17 cellular contexts compared by ENCODE assay signal in genomic region chr12:112091563-112091962, GRCh38. TPM values are rescaled to one million over a fixed set of nuclear protein-coding genes. Genes with fewer than 3 reads are reported as not detected.
A peak's percentile ranks its signal among the peaks of the same experiment; 100 is the strongest.
DNase-seq lines count a peak whose midpoint lies in the region; ATAC-seq and TF ChIP-seq lines count a peak whose summit lies in the region.
"Had no signal": no experiment of that assay in that cellular context is flagged by ENCODE, and none has a peak within 500 bp of the region (broad histone marks: within the 10 kb centered on the region; RNA-seq: fewer than 3 reads in every experiment).

No MANE protein-coding gene starts in this region.

- H3K27me3 Mint-ChIP-seq in activated T-cell treated with anti-CD3 and anti-CD28 coated beads, Interleukin-2, amount 50 U/mL, for 24 hours: no peaks in the 10 kb centered on the region
- no peaks in the 10 kb centered on the region for H3K27me3 Mint-ChIP-seq in activated T-cell treated with anti-CD3 and anti-CD28 coated beads, Interleukin-2, amount 50 U/mL, for 72 hours (ENCODE audit: low read depth)
- H3K27me3 Mint-ChIP-seq in activated naive CD4-positive, alpha-beta T cell treated with anti-CD3 and anti-CD28 coated beads, Interleukin-2, amount 10 ng/mL, durations not matched to agents 7 days and 5 days: no peaks in the 10 kb centered on the region
- no peaks in the 10 kb centered on the region for H3K27me3 Mint-ChIP-seq in chondrocyte (ENCODE audit: low read depth)
- H3K27me3 Mint-ChIP-seq in osteocyte (ENCODE audit: unreplicated experiment): no peaks in the 10 kb centered on the region
- H3K27me3 Mint-ChIP-seq in HFFc6 (ENCODE audit: insufficient read depth): no peaks in the 10 kb centered on the region
- H3K27me3 Mint-ChIP-seq: CD4-positive, alpha-beta memory T cell had no signal

- H4K91ac ChIP-seq in mesenchymal stem cell (ENCODE audit: low read length): no peak overlapping the region

- H4K8ac ChIP-seq in mesenchymal stem cell (ENCODE audit: low read length): no peak overlapping the region

- H3K9me3 ChIP-seq in mesenchymal stem cell (ENCODE audit: control insufficient read depth, low read length): no peaks in the 10 kb centered on the region
- H3K9me3 ChIP-seq: BLaER1, HAP-1 had no signal

- H3K27ac ChIP-seq in mesenchymal stem cell (ENCODE audit: low read length, poor library complexity, severe bottlenecking): no peak overlapping the region
- H3K27ac ChIP-seq: BLaER1, GM23248 had no signal

- DNase-seq in activated T-cell treated with anti-CD3 and anti-CD28 coated beads, Interleukin-2, amount 50 U/mL, for 24 hours: no peak
- no peak for DNase-seq in activated T-cell treated with anti-CD3 and anti-CD28 coated beads, Interleukin-2, amount 50 U/mL, for 72 hours
- no peak for DNase-seq in activated naive CD4-positive, alpha-beta T cell treated with anti-CD3 and anti-CD28 coated beads, Interleukin-2, amount 10 ng/mL, durations not matched to agents 7 days and 5 days
- no peak for DNase-seq in activated naive CD4-positive, alpha-beta T cell treated with Interleukin-2 at 50 U/mL for 16 hours
- DNase-seq in chondrocyte (ENCODE audit: low spot score): peak; percentile 22
- DNase-seq in osteocyte (ENCODE audit: extremely low spot score, unreplicated experiment): peak; percentile 46
- no peak for DNase-seq in HFFc6
- no peak for DNase-seq in mesenchymal stem cell
- DNase-seq: 8988T; CD4-positive, alpha-beta memory T cell; DMS153; DMS79; GDM1; GM23248 had no signal

- no peak overlapping the region for H3K9ac ChIP-seq in mesenchymal stem cell (ENCODE audit: low read length)
- H3K9ac ChIP-seq: BLaER1, GM23248 had no signal

- H3K4ac ChIP-seq in mesenchymal stem cell (ENCODE audit: low read depth in 1 of 2, low read length in 2 of 2): no peak overlapping the region

- H2BK12ac ChIP-seq in mesenchymal stem cell (ENCODE audit: low read length in 2 of 2): no peak overlapping the region

- H2BK15ac ChIP-seq in mesenchymal stem cell (ENCODE audit: low read depth, poor library complexity, severe bottlenecking): no peak overlapping the region

- no peak overlapping the region for H2BK5ac ChIP-seq in mesenchymal stem cell (ENCODE audit: low read depth, low read length, poor library complexity, severe bottlenecking)

- H3K4me1 ChIP-seq in mesenchymal stem cell (ENCODE audit: control insufficient read depth, insufficient read depth, low read depth, low read length): no peaks in the 10 kb centered on the region
- H3K4me1 ChIP-seq: BLaER1, HAP-1 had no signal

- no peak overlapping the region for H3K14ac ChIP-seq in mesenchymal stem cell (ENCODE audit: low read length in 2 of 2)

- TF ChIP-seq CTCF in chondrocyte (IDR thresholded peaks at IDR 0.05): no peak
- TF ChIP-seq CTCF in osteocyte (IDR thresholded peaks at IDR 0.05): no peak
- no peak for TF ChIP-seq CTCF in HFFc6 (IDR thresholded peaks at IDR 0.05)

- 96% methylated on average over 3 of the region's 3 CpGs for WGBS in mesenchymal stem cell

- no peak overlapping the region for H3K4me3 ChIP-seq in mesenchymal stem cell (ENCODE audit: insufficient read depth in 1 of 2, low read depth in 1 of 2, low read length in 2 of 2)
- H3K4me3 ChIP-seq: BLaER1, GM23248, HAP-1 had no signal

- no peak overlapping the region for H2AK5ac ChIP-seq in mesenchymal stem cell (ENCODE audit: low read length, severe bottlenecking)

- H3K36me3 ChIP-seq in mesenchymal stem cell (ENCODE audit: control insufficient read depth in 1 of 2, insufficient read depth in 2 of 2, low read depth in 1 of 2, low read length in 2 of 2): peaks cover 29 to 53% of the 10 kb centered on the region in 2 experiments

- peaks cover 83% of the 10 kb centered on the region for H3K36me3 Mint-ChIP-seq in activated T-cell treated with anti-CD3 and anti-CD28 coated beads, Interleukin-2, amount 50 U/mL, for 24 hours (ENCODE audit: low read depth)
- peaks cover 2 to 30% of the 10 kb centered on the region in 2 donors for H3K36me3 Mint-ChIP-seq in activated T-cell treated with anti-CD3 and anti-CD28 coated beads, Interleukin-2, amount 50 U/mL, for 72 hours (ENCODE audit: insufficient read depth in 2 of 2)
- H3K36me3 Mint-ChIP-seq in activated naive CD4-positive, alpha-beta T cell treated with anti-CD3 and anti-CD28 coated beads, Interleukin-2, amount 10 ng/mL, durations not matched to agents 7 days and 5 days: peaks cover 29% of the 10 kb centered on the region
- H3K36me3 Mint-ChIP-seq in chondrocyte (ENCODE audit: low read depth): peaks cover 13% of the 10 kb centered on the region
- peaks cover 24% of the 10 kb centered on the region for H3K36me3 Mint-ChIP-seq in osteocyte (ENCODE audit: unreplicated experiment)
- peaks cover 26% of the 10 kb centered on the region for H3K36me3 Mint-ChIP-seq in HFFc6 (ENCODE audit: low read depth)

- peaks cover 11% of the 10 kb centered on the region for H3K79me1 ChIP-seq in mesenchymal stem cell (replicated peaks; ENCODE audit: low read length, poor library complexity, severe bottlenecking)

- H3K27ac Mint-ChIP-seq in activated T-cell treated with anti-CD3 and anti-CD28 coated beads, Interleukin-2, amount 50 U/mL, for 24 hours: peak overlapping the region; percentile 50
- H3K27ac Mint-ChIP-seq in activated T-cell treated with anti-CD3 and anti-CD28 coated beads, Interleukin-2, amount 50 U/mL, for 72 hours: no peak overlapping the region
- H3K27ac Mint-ChIP-seq in activated naive CD4-positive, alpha-beta T cell treated with anti-CD3 and anti-CD28 coated beads, Interleukin-2, amount 10 ng/mL, durations not matched to agents 7 days and 5 days: peak overlapping the region; percentile 47
- H3K27ac Mint-ChIP-seq in chondrocyte (ENCODE audit: unreplicated experiment) (no peak overlapping the region), osteocyte (ENCODE audit: unreplicated experiment) (no peak overlapping the region), HFFc6 (no peak overlapping the region)

- H3K18ac ChIP-seq in mesenchymal stem cell (ENCODE audit: low read depth in 1 of 2, low read length in 2 of 2): no peak overlapping the region

- CTCF ChIA-PET in activated naive CD4-positive, alpha-beta T cell treated with anti-CD3 and anti-CD28 coated beads, Interleukin-2, amount 10 ng/mL, durations not matched to agents 7 days and 5 days (lab: Charles Lee): no interaction called here

- no peak for ATAC-seq in activated T-cell treated with anti-CD3 and anti-CD28 coated beads, Interleukin-2, amount 50 U/mL, for 72 hours (replicated peaks in 1 of 2)

- H2AFZ ChIP-seq in mesenchymal stem cell (ENCODE audit: low read depth, low read length): no peak overlapping the region
- H2AFZ ChIP-seq: GM23248 had no signal

- no peak overlapping the region for H3K4me3 Mint-ChIP-seq in activated T-cell treated with anti-CD3 and anti-CD28 coated beads, Interleukin-2, amount 50 U/mL, for 24 hours
- no peak overlapping the region for H3K4me3 Mint-ChIP-seq in activated T-cell treated with anti-CD3 and anti-CD28 coated beads, Interleukin-2, amount 50 U/mL, for 72 hours
- no peak overlapping the region for H3K4me3 Mint-ChIP-seq in activated naive CD4-positive, alpha-beta T cell treated with anti-CD3 and anti-CD28 coated beads, Interleukin-2, amount 10 ng/mL, durations not matched to agents 7 days and 5 days
- no peak overlapping the region for H3K4me3 Mint-ChIP-seq in chondrocyte (ENCODE audit: unreplicated experiment)
- H3K4me3 Mint-ChIP-seq in osteocyte (ENCODE audit: unreplicated experiment): no peak overlapping the region
- no peak overlapping the region for H3K4me3 Mint-ChIP-seq in HFFc6
- H3K4me3 Mint-ChIP-seq: CD14-positive monocyte; CD4-positive, alpha-beta memory T cell had no signal

- no peak overlapping the region for H2BK120ac ChIP-seq in mesenchymal stem cell (ENCODE audit: low read depth, low read length)

- no peak overlapping the region for H3K4me2 ChIP-seq in mesenchymal stem cell (ENCODE audit: low read length, poor library complexity, severe bottlenecking)
- H3K4me2 ChIP-seq: BLaER1 had no signal

- no peaks in the 10 kb centered on the region for H3K9me3 Mint-ChIP-seq in activated T-cell treated with anti-CD3 and anti-CD28 coated beads, Interleukin-2, amount 50 U/mL, for 24 hours
- H3K9me3 Mint-ChIP-seq in activated T-cell treated with anti-CD3 and anti-CD28 coated beads, Interleukin-2, amount 50 U/mL, for 72 hours: no peaks in the 10 kb centered on the region
- H3K9me3 Mint-ChIP-seq in activated naive CD4-positive, alpha-beta T cell treated with anti-CD3 and anti-CD28 coated beads, Interleukin-2, amount 10 ng/mL, durations not matched to agents 7 days and 5 days: no peaks in the 10 kb centered on the region
- H3K9me3 Mint-ChIP-seq in chondrocyte (ENCODE audit: low read depth) (no peaks in the 10 kb centered on the region), osteocyte (ENCODE audit: unreplicated experiment) (no peaks in the 10 kb centered on the region), HFFc6 (no peaks in the 10 kb centered on the region)
- H3K9me3 Mint-ChIP-seq: CD14-positive monocyte; CD4-positive, alpha-beta memory T cell had no signal

- no peaks in the 10 kb centered on the region for H3K27me3 ChIP-seq in mesenchymal stem cell (ENCODE audit: control insufficient read depth in 1 of 2, insufficient read depth in 1 of 2, low read length in 2 of 2)
- H3K27me3 ChIP-seq: BLaER1 had no signal

- H3K23ac ChIP-seq in mesenchymal stem cell (ENCODE audit: low read length in 2 of 2): no peak overlapping the region

- peaks cover 28% of the 10 kb centered on the region for H3K4me1 Mint-ChIP-seq in activated T-cell treated with anti-CD3 and anti-CD28 coated beads, Interleukin-2, amount 50 U/mL, for 24 hours (ENCODE audit: low read depth)
- H3K4me1 Mint-ChIP-seq in activated T-cell treated with anti-CD3 and anti-CD28 coated beads, Interleukin-2, amount 50 U/mL, for 72 hours (ENCODE audit: low read depth): peaks cover 35% of the 10 kb centered on the region
- peaks cover 14% of the 10 kb centered on the region for H3K4me1 Mint-ChIP-seq in activated naive CD4-positive, alpha-beta T cell treated with anti-CD3 and anti-CD28 coated beads, Interleukin-2, amount 10 ng/mL, durations not matched to agents 7 days and 5 days
- H3K4me1 Mint-ChIP-seq in chondrocyte (ENCODE audit: low read depth) (peaks cover 10% of the 10 kb centered on the region), osteocyte (ENCODE audit: unreplicated experiment) (peaks cover 5% of the 10 kb centered on the region), HFFc6 (ENCODE audit: low read depth) (peaks cover 20% of the 10 kb centered on the region)

RNA-seq across cellular contexts. Expression of gene NAA25, which starts 17.0 kb away (rescaled TPM):
- total RNA-seq in activated T-cell treated with anti-CD3 and anti-CD28 coated beads, Interleukin-2, amount 50 U/mL, for 72 hours: 10 to 100 TPM; 36.3 to 47.0 TPM
- total RNA-seq in chondrocyte (12.3 to 22.0 TPM (median 14.1 TPM) in 3 replicates), osteocyte (20.0 and 22.7 TPM in 2 replicates)
- 10 to 100 TPM; 21.2 to 26.8 (median 23.8) TPM for total RNA-seq in HFFc6 (2021; fragmentation: NEBNext Ultra II Directional; extraction: Animal tissue kit (Norgen Biotek cat#: 25700))
- polyA plus RNA-seq in mesenchymal stem cell (2013, experiment 1 of 2): 14.3 TPM
- 18.4 TPM for polyA plus RNA-seq in mesenchymal stem cell (2013, experiment 2 of 2)

RNA-seq across cellular contexts. Expression of gene TRAFD1, which starts 33.8 kb away (rescaled TPM):
- total RNA-seq in activated T-cell treated with anti-CD3 and anti-CD28 coated beads, Interleukin-2, amount 50 U/mL, for 72 hours: 10 to 100 TPM; 57.7 to 64.2 TPM
- total RNA-seq in chondrocyte: 27.5 to 34.0 TPM (median 29.7 TPM) in 3 replicates
- 34.8 and 38.9 TPM in 2 replicates for total RNA-seq in osteocyte
- 10 to 100 TPM; 22.8 to 25.1 (median 24.0) TPM for total RNA-seq in HFFc6 (2021; fragmentation: NEBNext Ultra II Directional; extraction: Animal tissue kit (Norgen Biotek cat#: 25700))
- polyA plus RNA-seq in mesenchymal stem cell (2013, experiment 1 of 2): 26.0 TPM
- 24.7 TPM for polyA plus RNA-seq in mesenchymal stem cell (2013, experiment 2 of 2)

Comparison
In these comparisons a context has a peak if more than half of its experiments do, and no peak if none do; other contexts are left out.
1. H3K27ac Mint-ChIP-seq: peak in activated T-cell treated with anti-CD3 and anti-CD28 coated beads, Interleukin-2, amount 50 U/mL, for 24 hours (single experiment) and activated naive CD4-positive, alpha-beta T cell treated with anti-CD3 and anti-CD28 coated beads, Interleukin-2, amount 10 ng/mL, durations not matched to agents 7 days and 5 days (single experiment); none in activated T-cell treated with anti-CD3 and anti-CD28 coated beads, Interleukin-2, amount 50 U/mL, for 72 hours (single experiment), chondrocyte (single experiment), osteocyte (single experiment) and HFFc6 (single experiment).
2. DNase-seq: peak in chondrocyte (single experiment) and osteocyte (single experiment); none in activated T-cell treated with anti-CD3 and anti-CD28 coated beads, Interleukin-2, amount 50 U/mL, for 24 hours (single experiment), activated T-cell treated with anti-CD3 and anti-CD28 coated beads, Interleukin-2, amount 50 U/mL, for 72 hours (0 of 2), activated naive CD4-positive, alpha-beta T cell treated with anti-CD3 and anti-CD28 coated beads, Interleukin-2, amount 10 ng/mL, durations not matched to agents 7 days and 5 days (single experiment), activated naive CD4-positive, alpha-beta T cell treated with Interleukin-2 at 50 U/mL for 16 hours (single experiment), HFFc6 (single experiment) and mesenchymal stem cell (single experiment).